Comparison of ENCODE assay signal across 8 cellular contexts in genomic region chr3:161104561-161105551, GRCh38. TPM values are rescaled to one million over a fixed set of nuclear protein-coding genes. Genes with fewer than 3 reads are reported as not detected.
DNase-seq lines count a peak whose midpoint lies in the region; ATAC-seq and TF ChIP-seq lines count a peak whose summit lies in the region.

TSS of gene B3GALNT1 (minus strand) at chr3:161105349. CDS start at chr3:161086754, 18,595 bp downstream.

- ATAC-seq in GM18861 (IDR thresholded peaks at IDR 0.05; ENCODE audit: unreplicated experiment) (peak; percentile 63), HG03039 (IDR thresholded peaks at IDR 0.05; ENCODE audit: unreplicated experiment) (peak; percentile 71), left ventricle myocardium superior (peak; percentile 71)

- peak within 1 kb of the TSS; percentile 74 for H3K4me3 ChIP-seq in AG10803 (ENCODE audit: low read length)

- intact Hi-C loops in left ventricle myocardium superior (cut with micrococcal nuclease) = no loop called here

- no peak for TF ChIP-seq CTCF in AG10803 (conservative IDR thresholded peaks at IDR 0.05; ENCODE audit: low read length)

- DNase-seq in AG10803 (ENCODE audit: low read depth) (peak; percentile 66), NCI-H748 (lab: John Stamatoyannopoulos, UW; ENCODE audit: unreplicated experiment) (peak; percentile 80), left ventricle myocardium superior (peak; percentile 78), pons (ENCODE audit: low spot score) (peak; percentile 26)
- DNase-seq in activated effector memory CD4-positive, alpha-beta T cell treated with anti-CD3 and anti-CD28 coated beads, Interleukin-2, amount 50 U/mL, for 16 hours = no peak

- peak within 1 kb of the TSS; percentile 64 for H3K27ac ChIP-seq in angular gyrus (ENCODE audit: low read depth, low read length)

RNA-seq across cellular contexts. Expression of gene B3GALNT1, which starts in this region (rescaled TPM):
- 56.3 TPM for total RNA-seq in left ventricle myocardium superior
